25 cellular contexts compared by ENCODE assay signal in the genomic region with DNA sequence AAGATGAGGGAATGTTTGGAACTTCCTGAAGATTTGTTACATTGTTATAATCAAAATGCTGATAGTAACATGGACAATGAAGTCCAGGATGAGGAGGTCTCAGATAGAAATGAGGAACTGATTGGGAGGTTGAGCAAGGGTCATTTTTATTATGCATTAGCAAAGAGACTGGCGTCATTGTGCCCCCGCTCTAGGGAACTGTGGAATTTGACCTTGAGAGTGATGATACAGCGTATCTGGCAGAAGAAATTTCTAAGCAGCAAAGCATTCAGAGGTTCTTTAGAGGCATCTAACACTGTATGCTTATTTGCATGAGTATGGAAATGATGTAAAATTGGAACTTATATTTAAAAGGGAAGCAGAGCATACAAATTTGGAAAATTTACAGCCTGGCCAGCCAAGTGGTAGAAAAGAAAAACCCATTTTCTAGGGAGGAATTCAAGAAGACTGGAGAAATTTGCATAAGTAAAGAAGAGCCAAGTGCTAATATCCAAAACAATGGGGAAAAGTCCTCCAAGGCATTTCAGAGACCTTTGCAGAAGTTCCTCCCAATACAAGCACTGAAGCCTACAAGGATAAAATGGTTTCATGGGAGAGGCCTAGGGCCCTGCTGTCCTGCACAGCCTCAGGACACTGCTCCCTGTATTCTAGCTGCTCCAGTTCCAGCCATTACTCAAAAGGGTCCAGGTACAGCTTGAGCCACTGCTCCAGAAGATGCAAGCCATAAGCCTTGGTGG.
"Had no signal": no experiment of that assay in that cellular context is flagged by ENCODE, and none has a peak within 500 bp of the region (broad histone marks: within the 10 kb centered on the region; RNA-seq: fewer than 3 reads in every experiment).

No MANE protein-coding gene starts in this region.

- H3K4me1 ChIP-seq: foreskin keratinocyte, lower lobe of right lung, right lobe of liver, vagina had no signal

- H3K27me3 ChIP-seq: foreskin keratinocyte, right lobe of liver, vagina had no signal

- H3K27ac Mint-ChIP-seq: activated naive CD4-positive, alpha-beta T cell treated with anti-CD3 and anti-CD28 coated beads, Interleukin-2, amount 50 U/mL, for 72 hours; activated T-helper 17 cell treated with anti-CD3 and anti-CD28 coated beads, Interleukin-2, amount 50 U/mL, for 72 hours; brain; naive thymus-derived CD4-positive, alpha-beta T cell; stimulated activated naive B cell treated with anti-CD40 and anti-IgM and Interleukin-4, amounts not matched to agents 10 μg/mL and 1 μg/mL and 100 μg/mL, for 72 hours; T-helper 2 cell treated with Interferon-gamma antibody and Interleukin-4, amounts not matched to agents 5 μg/mL and 100 μg/mL, for 36 hours; type B pancreatic cell had no signal

- H3K4me3 Mint-ChIP-seq: activated T-helper 17 cell treated with anti-CD3 and anti-CD28 coated beads, Interleukin-2, amount 50 U/mL, for 72 hours; brain; naive thymus-derived CD4-positive, alpha-beta T cell; neural crest cell; stimulated activated naive B cell treated with anti-CD40 and anti-IgM and Interleukin-4, amounts not matched to agents 10 μg/mL and 1 μg/mL and 100 μg/mL, for 72 hours; T-helper 2 cell treated with Interferon-gamma antibody and Interleukin-4, amounts not matched to agents 5 μg/mL and 100 μg/mL, for 36 hours; type B pancreatic cell had no signal

- H3K9me3 ChIP-seq: lower lobe of right lung, right lobe of liver, thoracic aorta, vagina had no signal

- H3K4me1 Mint-ChIP-seq: activated T-helper 17 cell treated with anti-CD3 and anti-CD28 coated beads, Interleukin-2, amount 50 U/mL, for 72 hours; brain; naive thymus-derived CD4-positive, alpha-beta T cell; neural crest cell; stimulated activated naive B cell treated with anti-CD40 and anti-IgM and Interleukin-4, amounts not matched to agents 10 μg/mL and 1 μg/mL and 100 μg/mL, for 72 hours had no signal

- H3K27me3 Mint-ChIP-seq: activated T-helper 17 cell treated with anti-CD3 and anti-CD28 coated beads, Interleukin-2, amount 50 U/mL, for 72 hours; brain; naive thymus-derived CD4-positive, alpha-beta T cell; stimulated activated naive B cell treated with anti-CD40 and anti-IgM and Interleukin-4, amounts not matched to agents 10 μg/mL and 1 μg/mL and 100 μg/mL, for 72 hours; type B pancreatic cell had no signal

- H3K4me3 ChIP-seq: lower lobe of right lung, right lobe of liver, skin epidermis, thoracic aorta, vagina had no signal

- H3K36me3 Mint-ChIP-seq: naive thymus-derived CD4-positive, alpha-beta T cell; stimulated activated naive B cell treated with anti-CD40 and anti-IgM and Interleukin-4, amounts not matched to agents 10 μg/mL and 1 μg/mL and 100 μg/mL, for 72 hours had no signal

- H3K27ac ChIP-seq: foreskin keratinocyte, lower lobe of right lung, right lobe of liver, skin epidermis, thoracic aorta, vagina, WERI-Rb-1 had no signal

- FAIRE-seq: kidney, TTC549 had no signal

- H3K36me3 ChIP-seq: lower lobe of right lung, right lobe of liver, thoracic aorta, vagina, WERI-Rb-1 had no signal

- DNase-seq: activated T-cell treated with anti-CD3 and anti-CD28 coated beads, Interleukin-2, amount 50 U/mL, for 1 hour; aorta; effector CD4-positive, alpha-beta T cell; erythroblast; foreskin keratinocyte; kidney; lower lobe of right lung; naive thymus-derived CD4-positive, alpha-beta T cell; occipital lobe; posterior cingulate gyrus; right lobe of liver; stimulated activated CD4-positive, alpha-beta T cell treated with anti-CD3 and anti-CD28 coated beads, Interleukin-2, amount 100 ng/mL, for 24 hours; stimulated activated naive B cell treated with anti-CD40 and anti-IgM and Interleukin-4, amounts not matched to agents 10 μg/mL and 1 μg/mL and 100 μg/mL, for 72 hours; WERI-Rb-1 had no signal

- ATAC-seq: activated naive CD4-positive, alpha-beta T cell treated with anti-CD3 and anti-CD28 coated beads, Interleukin-2, amount 50 U/mL, for 72 hours; activated T-helper 17 cell treated with anti-CD3 and anti-CD28 coated beads, Interleukin-2, amount 50 U/mL, for 72 hours; foreskin keratinocyte; left lobe of liver; lower lobe of right lung; naive thymus-derived CD4-positive, alpha-beta T cell; right lobe of liver; stimulated activated naive B cell treated with anti-CD40 and anti-IgM and Interleukin-4, amounts not matched to agents 10 μg/mL and 1 μg/mL and 100 μg/mL, for 72 hours had no signal
